ENCODE assay signal across 1 cellular context in the genomic region with DNA sequence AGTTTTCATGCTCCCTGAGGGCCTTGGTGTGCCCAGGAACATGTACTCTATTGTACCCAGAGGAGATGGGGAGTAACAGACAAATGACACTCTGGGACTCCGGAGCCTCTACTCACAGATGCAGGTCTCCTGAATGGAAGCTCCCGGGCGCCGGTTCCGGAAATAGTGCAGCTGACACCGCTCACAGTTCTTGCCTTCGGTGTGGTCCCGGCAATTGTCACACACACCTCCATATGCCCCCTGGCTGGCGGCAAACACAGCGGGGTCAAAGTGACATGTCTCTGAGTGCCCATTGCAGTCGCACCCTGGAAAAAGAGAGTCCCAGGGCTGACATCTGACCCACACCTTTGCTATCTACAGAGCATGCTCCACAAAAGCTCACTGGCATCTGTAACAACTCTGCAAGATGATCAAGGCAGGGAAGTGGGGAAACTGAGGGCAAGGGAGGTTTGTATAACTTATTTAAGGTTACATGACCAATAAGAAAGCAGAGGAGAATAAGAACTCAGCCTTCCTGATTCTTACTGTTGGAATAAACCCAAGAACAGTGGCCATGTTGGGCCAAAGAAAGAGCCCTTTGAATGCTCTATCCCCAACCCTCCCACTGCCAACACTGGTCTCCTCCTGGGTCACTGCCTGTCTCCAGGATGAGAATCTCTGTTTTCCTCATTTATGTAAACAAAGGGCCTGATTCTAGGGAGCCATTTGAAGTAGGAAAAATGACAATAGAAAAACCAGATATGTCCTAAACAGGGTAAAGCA.
TF ChIP-seq lines count a peak whose summit lies in the region.

No MANE protein-coding gene starts in this region.

TF ChIP-seq in H1, 55 proteins besides CTCF, POLR2A, EP300 and RAD21:
- no peak for TF ChIP-seq RXRA (IDR thresholded peaks at IDR 0.05; ENCODE audit: insufficient read depth, low read depth, low read length)
- no peak for TF ChIP-seq SIX5 (IDR thresholded peaks at IDR 0.05; ENCODE audit: low read depth, low read length)
- no peak for TF ChIP-seq POLR2AphosphoS5 (IDR thresholded peaks at IDR 0.05; ENCODE audit: low read depth, low read length)
